28 cellular contexts compared by ENCODE assay signal in the genomic region with DNA sequence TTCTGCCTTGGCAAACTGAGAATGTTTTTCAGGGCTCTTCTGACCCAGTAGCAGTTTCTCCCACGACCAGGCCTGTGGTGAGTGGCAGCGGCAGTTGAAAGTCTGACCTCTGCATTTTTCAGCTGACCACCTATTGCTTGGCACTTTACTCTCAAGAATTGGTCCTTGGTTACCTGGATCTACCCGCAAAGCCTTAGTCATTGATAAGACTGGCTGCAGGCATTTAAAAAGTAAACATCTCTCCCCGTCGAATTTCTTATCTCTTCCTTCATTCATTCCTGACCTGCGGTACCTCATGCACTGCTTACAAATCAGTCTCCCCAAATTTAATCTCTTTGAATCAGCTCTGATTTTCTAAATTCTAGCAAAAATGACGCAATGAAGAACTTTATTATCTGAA.
"Had no signal": no experiment of that assay in that cellular context is flagged by ENCODE, and none has a peak within 500 bp of the region (broad histone marks: within the 10 kb centered on the region; RNA-seq: fewer than 3 reads in every experiment).

No MANE protein-coding gene starts in this region.

- H3K27me3 ChIP-seq: adrenal gland, cardiac muscle cell had no signal

- H3K9me3 Mint-ChIP-seq: activated naive CD8-positive, alpha-beta T cell treated with anti-CD3 and anti-CD28 coated beads, Interleukin-2, amount 10 ng/mL, durations not matched to agents 7 days and 5 days had no signal

- H3K36me3 Mint-ChIP-seq: activated naive CD8-positive, alpha-beta T cell treated with anti-CD3 and anti-CD28 coated beads, Interleukin-2, amount 10 ng/mL, durations not matched to agents 7 days and 5 days; brain; WTC11 had no signal

- H3K36me3 ChIP-seq: adrenal gland, cardiac muscle cell had no signal

- H3K4me3 Mint-ChIP-seq: activated CD8-positive, alpha-beta T cell treated with anti-CD3 and anti-CD28 coated beads, Interleukin-2, amount 10 ng/mL, durations not matched to agents 7 days and 5 days; activated naive CD8-positive, alpha-beta T cell treated with anti-CD3 and anti-CD28 coated beads, Interleukin-2, amount 10 ng/mL, durations not matched to agents 7 days and 5 days; brain; T-helper 17 cell; WTC11 had no signal

- H3K4me1 Mint-ChIP-seq: activated naive CD8-positive, alpha-beta T cell treated with anti-CD3 and anti-CD28 coated beads, Interleukin-2, amount 10 ng/mL, durations not matched to agents 7 days and 5 days; T-helper 17 cell had no signal

- DNase-seq: activated CD4-positive, alpha-beta T cell treated with anti-CD3 and anti-CD28 coated beads for 48 hours; activated CD4-positive, alpha-beta T cell treated with anti-CD3 and anti-CD28 coated beads, Interleukin-2, amount 50 U/mL, for 4 hours; activated CD4-positive, CD25-positive, alpha-beta regulatory T cell treated with anti-CD3 and anti-CD28 coated beads, Interleukin-2, amount 50 U/mL, for 72 hours; activated CD8-positive, alpha-beta memory T cell treated with anti-CD3 and anti-CD28 coated beads, Interleukin-2, amount 50 U/mL, for 48 hours; activated CD8-positive, alpha-beta T cell treated with anti-CD3 and anti-CD28 coated beads, Interleukin-2, amount 10 ng/mL, durations not matched to agents 7 days and 5 days; activated naive CD4-positive, alpha-beta T cell treated with anti-CD3 and anti-CD28 coated beads, Interleukin-2, amount 50 U/mL, for 16 hours; activated naive CD8-positive, alpha-beta T cell treated with anti-CD3 and anti-CD28 coated beads, Interleukin-2, amount 10 ng/mL, durations not matched to agents 7 days and 5 days; activated T-cell treated with anti-CD3 and anti-CD28 coated beads, Interleukin-2, amount 50 U/mL, for 1 hour; adrenal gland; aorta; MM.1S; NCI-H1105 treated with DMSO at 0.1 percent for 48 hours; NCI-H146; NCI-H187 treated with DMSO at 0.1 percent for 48 hours; NCI-H2081 treated with DMSO at 0.1 percent for 48 hours; NCI-H2171; NCI-H2227 treated with DMSO at 0.1 percent for 48 hours; NCI-H510A; NCI-H526 treated with DMSO at 0.1 percent for 48 hours; NCI-H82; NK-92 treated with Interleukin-12 subunit alpha and Interleukin-12 subunit beta, amount 100 ng/mL, for 24 hours; OCI-M1; SIG-M5; T-helper 17 cell; T-helper 9 cell had no signal

- ATAC-seq: activated CD8-positive, alpha-beta T cell treated with anti-CD3 and anti-CD28 coated beads, Interleukin-2, amount 10 ng/mL, durations not matched to agents 7 days and 5 days; T-helper 17 cell; WTC11 had no signal

- H3K27ac ChIP-seq: adrenal gland, cardiac muscle cell had no signal

- H3K27ac Mint-ChIP-seq: activated CD8-positive, alpha-beta T cell treated with anti-CD3 and anti-CD28 coated beads, Interleukin-2, amount 10 ng/mL, durations not matched to agents 7 days and 5 days; activated naive CD8-positive, alpha-beta T cell treated with anti-CD3 and anti-CD28 coated beads, Interleukin-2, amount 10 ng/mL, durations not matched to agents 7 days and 5 days; brain; T-helper 17 cell; WTC11 had no signal

- H3K4me1 ChIP-seq: adrenal gland had no signal

- H3K9me3 ChIP-seq: adrenal gland had no signal

- H3K4me3 ChIP-seq: adrenal gland, cardiac muscle cell had no signal
